7 cellular contexts compared by ENCODE assay signal in genomic region chr17:28262123-28262745, GRCh38. TPM values are rescaled to one million over a fixed set of nuclear protein-coding genes. Genes with fewer than 3 reads are reported as not detected.
DNase-seq lines count a peak whose midpoint lies in the region; ATAC-seq, FAIRE-seq and TF ChIP-seq lines count a peak whose summit lies in the region.
"Not testable (repeated sequence)": the region's sequence is repeated elsewhere in the genome, so short reads cannot be mapped to it uniquely, and the experiment has no call there.

No MANE protein-coding gene starts in this region.

- SMC1A ChIA-PET in GM12878 (lab: Charles Lee; ENCODE audit: uncharacterized antibody, unreplicated experiment): not testable (repeated sequence)

- not testable (repeated sequence) for TF ChIP-seq POLR2A in HCT116 (IDR thresholded peaks at IDR 0.05; ENCODE audit: borderline replicate concordance, extremely low read depth, insufficient read depth, insufficient read length); GM12878 (IDR thresholded peaks at IDR 0.05; ENCODE audit: low read depth, low read length)

- peaks cover 51% of the 10 kb centered on the region for H3K9me3 ChIP-seq in Caco-2
- H3K9me3 ChIP-seq in HCT116 (ENCODE audit: control insufficient read depth in 1 of 2, insufficient read depth in 1 of 2, low read depth in 1 of 2, low read length in 2 of 2); OCI-LY7 (ENCODE audit: low read length); GM12878 (replicated peaks; ENCODE audit: control insufficient read depth, insufficient read depth, low read length): not testable (repeated sequence)

- POLR2A ChIA-PET in Caco-2 (lab: Charles Lee); OCI-LY7 (lab: Charles Lee); GM12878 (lab: Charles Lee): not testable (repeated sequence)
- POLR2A ChIA-PET in HCT116 (lab: Charles Lee): interaction anchor here (0.6 kb wide), 1 partner anchor 161 kb away, joined by 3 read pairs; no protein-coding TSS in a partner anchor

- not testable (repeated sequence) for H3K9me2 ChIP-seq in HCT116 (ENCODE audit: insufficient read depth); OCI-LY7 (ENCODE audit: insufficient read depth, low read length)

- CTCF ChIA-PET in Caco-2 (lab: Charles Lee); HCT116 (lab: Charles Lee); OCI-LY7 (lab: Charles Lee; ENCODE audit: unreplicated experiment): not testable (repeated sequence)
- CTCF ChIA-PET in GM12878 (lab: Yijun Ruan, JAX): interaction anchor here (1.2 kb wide), 1 partner anchor 10 kb away, joined by 3 read pairs; no protein-coding TSS in a partner anchor

- H3K79me2 ChIP-seq in HCT116 (ENCODE audit: insufficient read depth, low read length); OCI-LY7 (ENCODE audit: insufficient read depth, low read depth, low read length); GM12878 (ENCODE audit: control insufficient read depth, insufficient read depth, low read length): not testable (repeated sequence)

- not testable (repeated sequence) for H3K27ac ChIP-seq in HCT116 (ENCODE audit: low read depth, low read length); OCI-LY7 (ENCODE audit: low read depth, low read length, poor library complexity, severe bottlenecking); GM12878 (ENCODE audit: control insufficient read depth, insufficient read depth)

- not testable (repeated sequence) for H2AFZ ChIP-seq in HCT116 (ENCODE audit: low read depth, low read length, poor library complexity, severe bottlenecking); OCI-LY7 (ENCODE audit: low read length); GM12878 (ENCODE audit: control insufficient read depth, low read depth, low read length)

- RAD21 ChIA-PET in HCT116 (lab: Charles Lee; ENCODE audit: low non-redundant PET in 1 of 2, low total read pairs in 2 of 2, uncharacterized antibody in 2 of 2, unreplicated experiment in 2 of 2); GM12878 (lab: Charles Lee; ENCODE audit: unreplicated experiment): not testable (repeated sequence)

- H3K27me3 ChIP-seq in Caco-2 (replicated peaks; ENCODE audit: control insufficient read depth, insufficient read depth, low read length); HCT116 (ENCODE audit: insufficient read depth, low read length); GM12878 (replicated peaks in 1 of 2; ENCODE audit: control insufficient read depth in 2 of 2, insufficient read depth in 2 of 2, low read length in 1 of 2): not testable (repeated sequence)

- DNase-seq in Caco-2 (peak; percentile 43 to 61), KBM-7 (peak; percentile 20), OCI-LY7 (ENCODE audit: low spot score) (peak; percentile 26), cardiac septum (ENCODE audit: low spot score) (peak; percentile 14)
- not testable (repeated sequence) for DNase-seq in HCT116 (ENCODE audit: low read depth, low spot score); GM12878 (ENCODE audit: low read depth, low spot score); stimulated activated naive B cell treated with anti-CD40 and anti-IgM and Interleukin-4, amounts not matched to agents 10 μg/mL and 1 μg/mL and 100 μg/mL, for 72 hours

- ATAC-seq in HCT116; GM12878; stimulated activated naive B cell treated with anti-CD40 and anti-IgM and Interleukin-4, amounts not matched to agents 10 μg/mL and 1 μg/mL and 100 μg/mL, for 72 hours (replicated peaks): not testable (repeated sequence)

- H3K9ac ChIP-seq in HCT116 (ENCODE audit: low read length); GM12878 (ENCODE audit: control insufficient read depth, insufficient read depth, low read length): not testable (repeated sequence)

- intact Hi-C loops in Caco-2 (cut with micrococcal nuclease; ENCODE audit: unreplicated experiment); HCT116 (cut with micrococcal nuclease); OCI-LY7 (cut with micrococcal nuclease; ENCODE audit: unreplicated experiment); GM12878 (cut with micrococcal nuclease; ENCODE audit: unreplicated experiment); cardiac septum (cut with DNase I): not testable (repeated sequence)

- not testable (repeated sequence) for H3K4me3 Mint-ChIP-seq in Caco-2 (ENCODE audit: unreplicated experiment); stimulated activated naive B cell treated with anti-CD40 and anti-IgM and Interleukin-4, amounts not matched to agents 10 μg/mL and 1 μg/mL and 100 μg/mL, for 72 hours

- not testable (repeated sequence) for H3K4me2 ChIP-seq in HCT116 (ENCODE audit: low read length); OCI-LY7 (ENCODE audit: low read length); GM12878 (ENCODE audit: control insufficient read depth, insufficient read depth)

- TF ChIP-seq RAD21 in HCT116 (IDR thresholded peaks at IDR 0.05; ENCODE audit: low read depth); GM12878 (IDR thresholded peaks at IDR 0.05; ENCODE audit: insufficient read depth, low read depth, low read length): not testable (repeated sequence)

- FAIRE-seq in GM12878 (lab: Jason Lieb, UNC): not testable (repeated sequence)

- in situ Hi-C loops in KBM-7 (cut with MboI; ENCODE audit: low pct_unique_long_range_greater_than_20kb, low sequenced_read_pairs); GM12878 (cut with MboI): not testable (repeated sequence)

- H3K27ac Mint-ChIP-seq in Caco-2 (ENCODE audit: unreplicated experiment): not testable (repeated sequence)
- peak overlapping the region; percentile 34 for H3K27ac Mint-ChIP-seq in stimulated activated naive B cell treated with anti-CD40 and anti-IgM and Interleukin-4, amounts not matched to agents 10 μg/mL and 1 μg/mL and 100 μg/mL, for 72 hours

- not testable (repeated sequence) for TF ChIP-seq CTCF in Caco-2 (IDR thresholded peaks at IDR 0.05; ENCODE audit: insufficient read depth in 1 of 2, low read depth in 1 of 2, low read length in 1 of 2, severe bottlenecking in 1 of 2, unreplicated experiment in 1 of 2); HCT116 (IDR thresholded peaks at IDR 0.05 in 2 of 3, conservative IDR thresholded peaks at IDR 0.05 in 1 of 3; ENCODE audit: borderline replicate concordance in 1 of 3, insufficient read depth in 1 of 3, low read depth in 2 of 3, low read length in 2 of 3); OCI-LY7 (conservative IDR thresholded peaks at IDR 0.05; ENCODE audit: low read length); GM12878 (IDR thresholded peaks at IDR 0.05 in 2 of 3, conservative IDR thresholded peaks at IDR 0.05 in 1 of 3; ENCODE audit: control insufficient read depth in 2 of 3, extremely low read depth in 1 of 3, insufficient read depth in 1 of 3, low read depth in 3 of 3, low read length in 3 of 3)

- H3K4me1 ChIP-seq in Caco-2; HCT116 (ENCODE audit: control insufficient read depth in 1 of 2, insufficient read depth in 2 of 2, low read length in 2 of 2); OCI-LY7 (ENCODE audit: insufficient read depth, low read length, poor library complexity, severe bottlenecking); GM12878 (ENCODE audit: control insufficient read depth, insufficient read depth, low read length): not testable (repeated sequence)

- H3K4me1 Mint-ChIP-seq in Caco-2 (ENCODE audit: low read depth, unreplicated experiment); stimulated activated naive B cell treated with anti-CD40 and anti-IgM and Interleukin-4, amounts not matched to agents 10 μg/mL and 1 μg/mL and 100 μg/mL, for 72 hours: not testable (repeated sequence)

- not testable (repeated sequence) for H4K20me1 ChIP-seq in HCT116 (ENCODE audit: insufficient read depth); OCI-LY7 (ENCODE audit: insufficient read depth, low read length); GM12878 (ENCODE audit: control insufficient read depth, insufficient read depth)

- peaks cover 54% of the 10 kb centered on the region for H3K9me3 Mint-ChIP-seq in Caco-2 (ENCODE audit: unreplicated experiment)
- H3K9me3 Mint-ChIP-seq in stimulated activated naive B cell treated with anti-CD40 and anti-IgM and Interleukin-4, amounts not matched to agents 10 μg/mL and 1 μg/mL and 100 μg/mL, for 72 hours: peaks cover 4 to 18% of the 10 kb centered on the region in 2 donors

- not testable (repeated sequence) for H3K27me3 Mint-ChIP-seq in Caco-2 (ENCODE audit: insufficient read depth, unreplicated experiment)
- H3K27me3 Mint-ChIP-seq in stimulated activated naive B cell treated with anti-CD40 and anti-IgM and Interleukin-4, amounts not matched to agents 10 μg/mL and 1 μg/mL and 100 μg/mL, for 72 hours: peaks cover 11 to 23% of the 10 kb centered on the region in 2 donors

- H3K36me3 ChIP-seq in Caco-2 (ENCODE audit: control insufficient read depth, insufficient read depth, low read length); HCT116 (ENCODE audit: control insufficient read depth in 1 of 2, insufficient read depth in 2 of 2, low read length in 2 of 2); OCI-LY7 (ENCODE audit: insufficient read depth, low read length); GM12878 (ENCODE audit: control insufficient read depth in 2 of 2, insufficient read depth in 2 of 2, low read length in 1 of 2): not testable (repeated sequence)

- H3K36me3 Mint-ChIP-seq in Caco-2 (ENCODE audit: insufficient read depth, unreplicated experiment); stimulated activated naive B cell treated with anti-CD40 and anti-IgM and Interleukin-4, amounts not matched to agents 10 μg/mL and 1 μg/mL and 100 μg/mL, for 72 hours: not testable (repeated sequence)

- H3K4me3 ChIP-seq in Caco-2 (ENCODE audit: low read depth, low read length); HCT116 (replicated peaks in 1 of 2; ENCODE audit: low read depth in 1 of 2, low read length in 2 of 2); OCI-LY7 (ENCODE audit: low read depth, low read length, poor library complexity, severe bottlenecking); GM12878: not testable (repeated sequence)

- 64% methylated on average over 10 of the region's 10 CpGs for WGBS in GM12878 (ENCODE audit: insufficient coverage, insufficient replicate concordance, low lambda C conversion rate, missing lambda C conversion rate)

- TF ChIP-seq EP300 in GM12878 (IDR thresholded peaks at IDR 0.05; ENCODE audit: borderline replicate concordance in 1 of 2, control insufficient read depth in 1 of 2, low read depth in 2 of 2, low read length in 2 of 2): not testable (repeated sequence)

- not testable (repeated sequence) for BruUV-seq in Caco-2 (replicated peaks; lab: Mats Ljungman, UMichigan); HCT116 (replicated peaks; lab: Mats Ljungman, UMichigan); OCI-LY7 (replicated peaks; lab: Mats Ljungman, UMichigan); GM12878 (replicated peaks; lab: Mats Ljungman, UMichigan)

RNA-seq across cellular contexts. Expression of gene TMEM97, which starts 56.8 kb away (rescaled TPM):
- total RNA-seq in Caco-2 (2022) (313 and 342 TPM in 2 replicates), HCT116 (2021; ENCODE audit: unreplicated experiment) (55.6 TPM), OCI-LY7 (2022) (65.1 and 69.6 TPM in 2 replicates), GM12878 (2014; rRNA removed) (116 and 130 TPM in 2 replicates), GM12878 (2014; rRNA removed; fragmentation: Illumina TruSeq; extraction: Trizol) (83.5 and 84.2 TPM in 2 replicates), GM12878 (2021) (87.8 and 89.3 TPM in 2 replicates), cardiac septum (3.9 TPM)
- 19.4 and 26.7 TPM in 2 replicates for polyA plus RNA-seq in HCT116 (2012)
- total RNA-seq in OCI-LY7 (2014; rRNA removed; shearing (Covaris generic)): 62.3 and 65.7 TPM in 2 replicates
- 29.6 and 33.7 TPM in 2 replicates for total RNA-seq in GM12878 (2013; cell fraction: nucleolus; rRNA removed)
- 32.9 TPM for polyA plus RNA-seq in GM12878 (2011; ENCODE audit: low read depth)
- polyA plus RNA-seq in GM12878 (2011; rRNA removed) (96.8 and 100 TPM in 2 replicates), GM12878 (2014; fragmentation: Illumina TruSeq; extraction: Trizol) (134 and 183 TPM in 2 replicates), GM12878 (2014; fragmentation: Nextera tagmentation; extraction: Ambion mirVana) (100 to 1,000 TPM in 1 of 2 experiments, 10 to 100 TPM in 1; 58.0 to 130 TPM), GM12878 (2014; rRNA removed) (62.4 and 63.1 TPM in 2 replicates), GM12878 (2016; fragmentation: Nextera tagmentation; extraction: Ambion mirVana) (10 to 100 TPM; 81.0 to 83.1 TPM)
- 49.4 and 60.0 TPM in 2 replicates for polyA plus RNA-seq in GM12878 (2011; cell fraction: cytosol; rRNA removed)
- 15.0 and 19.5 TPM in 2 replicates for polyA plus RNA-seq in GM12878 (2011; cell fraction: nucleus; rRNA removed)
- 40.5 and 48.1 TPM in 2 replicates for polyA plus RNA-seq in GM12878 (2012)
- polyA minus RNA-seq in GM12878 (2011; rRNA and poly(A)+ RNA removed): 51.4 and 61.7 TPM in 2 replicates
- polyA minus RNA-seq in GM12878 (2011; cell fraction: cytosol; rRNA and poly(A)+ RNA removed): 20.0 and 32.0 TPM in 2 replicates
- 9.6 and 12.8 TPM in 2 replicates for polyA minus RNA-seq in GM12878 (2011; cell fraction: nucleus; rRNA and poly(A)+ RNA removed)
